In genomic region chr20:57548177-57549058, GRCh38 we compare ENCODE assay signal across 24 cellular contexts. TPM values are rescaled to one million over a fixed set of nuclear protein-coding genes. Genes with fewer than 3 reads are reported as not detected.
DNase-seq lines count a peak whose midpoint lies in the region; TF ChIP-seq lines count a peak whose summit lies in the region.
"Had no signal": no experiment of that assay in that cellular context is flagged by ENCODE, and none has a peak within 500 bp of the region (broad histone marks: within the 10 kb centered on the region; RNA-seq: fewer than 3 reads in every experiment).

No MANE protein-coding gene starts in this region.

- in situ Hi-C loops in GM23248 (cut with MboI): no loop called here

- H3K27ac ChIP-seq in GM23248: no peak overlapping the region
- H3K27ac ChIP-seq: neural progenitor cell, SJSA1 had no signal

- no peaks in the 10 kb centered on the region for H3K4me1 ChIP-seq in GM23248 (ENCODE audit: insufficient read depth)
- H3K4me1 ChIP-seq: SJSA1 had no signal

- H3K4me2 ChIP-seq in GM23248 (ENCODE audit: unreplicated experiment): no peak overlapping the region
- H3K4me2 ChIP-seq: neural progenitor cell had no signal

- no peaks in the 10 kb centered on the region for H3K79me2 ChIP-seq in GM23248 (ENCODE audit: insufficient read depth)

- 59 to 61% methylated on average over 21 of the region's 21 CpGs for WGBS in GM23248 (ENCODE audit: low coverage in 1 of 2, low lambda C conversion rate in 2 of 2, missing lambda C conversion rate in 2 of 2), 2 experiments

- H3K9me3 Mint-ChIP-seq in IgD-negative memory B cell: no peaks in the 10 kb centered on the region
- H3K9me3 Mint-ChIP-seq: neural progenitor cell had no signal

- H3K36me3 Mint-ChIP-seq in IgD-negative memory B cell: peaks cover 2% of the 10 kb centered on the region
- H3K36me3 Mint-ChIP-seq: neural progenitor cell had no signal

- DNase-seq in COLO668 (lab: John Stamatoyannopoulos, UW; ENCODE audit: unreplicated experiment) (peak; percentile 19), choroid plexus epithelial cell (ENCODE audit: low read depth) (peak; percentile 56), mucosa of gallbladder (ENCODE audit: low spot score) (peak; percentile 60), NCI-H1436 treated with DMSO at 0.1 percent for 48 hours (lab: John Stamatoyannopoulos, UW) (no peak), GM23248 (no peak)
- DNase-seq in stimulated activated CD4-positive, alpha-beta T cell treated with anti-CD3 and anti-CD28 coated beads, Interleukin-2, amount 100 ng/mL, for 48 hours: no peak
- DNase-seq: ACHN; COR-L47; DND-41; H7; islet precursor cell; NCI-H1048; NCI-H187 treated with DMSO at 0.1 percent for 48 hours; NCI-H774; posterior cingulate gyrus; stimulated activated CD8-positive, alpha-beta memory T cell treated with anti-CD3 and anti-CD28 coated beads, Interleukin-4, amount 100 ng/mL, for 48 hours had no signal

- H3K9me2 ChIP-seq in GM23248 (ENCODE audit: insufficient read depth): no peaks in the 10 kb centered on the region

- no peaks in the 10 kb centered on the region for H4K20me1 ChIP-seq in GM23248 (ENCODE audit: insufficient read depth)

- H3K4me3 ChIP-seq in choroid plexus epithelial cell (ENCODE audit: low read depth, low read length) (no peak overlapping the region), GM23248 (no peak overlapping the region)
- H3K4me3 ChIP-seq: neural progenitor cell, SJSA1 had no signal

- H3K9ac ChIP-seq in GM23248: no peak overlapping the region
- H3K9ac ChIP-seq: neural progenitor cell had no signal

- H3K27me3 Mint-ChIP-seq in IgD-negative memory B cell: peaks cover 7% of the 10 kb centered on the region

- H3F3A ChIP-seq in GM23248 (ENCODE audit: insufficient read depth): no peaks in the 10 kb centered on the region

- no peak overlapping the region for H3K4me3 Mint-ChIP-seq in IgD-negative memory B cell
- H3K4me3 Mint-ChIP-seq: neural progenitor cell had no signal

- no peak overlapping the region for H2AFZ ChIP-seq in GM23248
- H2AFZ ChIP-seq: neural progenitor cell had no signal

- no peaks in the 10 kb centered on the region for H3K9me3 ChIP-seq in GM23248 (ENCODE audit: low read depth)
- H3K9me3 ChIP-seq: SJSA1 had no signal

- H3K4me1 Mint-ChIP-seq in IgD-negative memory B cell: no peaks in the 10 kb centered on the region

- TF ChIP-seq CTCF in choroid plexus epithelial cell (conservative IDR thresholded peaks at IDR 0.05; ENCODE audit: low read depth, low read length): no peak

- H3K36me3 ChIP-seq in GM23248 (ENCODE audit: low read depth): no peaks in the 10 kb centered on the region
- H3K36me3 ChIP-seq: neural progenitor cell, SJSA1 had no signal

- peak overlapping the region in 2 of 3 donors; percentile 13 to 62 for H3K27ac Mint-ChIP-seq in IgD-negative memory B cell
- H3K27ac Mint-ChIP-seq: neural progenitor cell had no signal

- peaks cover 56% of the 10 kb centered on the region for H3K27me3 ChIP-seq in GM23248 (replicated peaks; ENCODE audit: insufficient read depth)
- H3K27me3 ChIP-seq: neural progenitor cell had no signal

RNA-seq across cellular contexts. Expression of gene PCK1, which starts 12.5 kb away (rescaled TPM):
- not detected for polyA plus RNA-seq in IgD-negative memory B cell
- total RNA-seq in mucosa of gallbladder: 27.0 TPM
- total RNA-seq in GM23248 (2014; rRNA removed; shearing (Covaris generic)): not detected in 2 replicates
- polyA plus RNA-seq in GM23248 (2016; fragmentation: Nextera tagmentation; extraction: Ambion mirVana): not detected in 2 replicates
- total RNA-seq: H7; SJSA1; T-helper 1 cell treated with Interleukin-12 subunit alpha and Interleukin-12 subunit beta and Interleukin-4 antibody, amounts not matched to agents 30 ng/mL and 1 ng/mL, for 36 hours had no signal
- polyA plus RNA-seq: BJ, fibroblast of lung had no signal

RNA-seq across cellular contexts. Expression of gene CTCFL, which starts 23.5 kb away (rescaled TPM):
- polyA plus RNA-seq in IgD-negative memory B cell (not detected), GM23248 (2016; fragmentation: Nextera tagmentation; extraction: Ambion mirVana) (not detected in 2 replicates)
- 0.17 TPM for total RNA-seq in mucosa of gallbladder
- total RNA-seq in GM23248 (2014; rRNA removed; shearing (Covaris generic)): not detected in 2 replicates
- total RNA-seq: cardiac septum; fibroblast of lung; SJSA1; T-helper 1 cell treated with Interleukin-12 subunit alpha and Interleukin-12 subunit beta and Interleukin-4 antibody, amounts not matched to agents 30 ng/mL and 1 ng/mL, for 36 hours; ureter had no signal
- polyA plus RNA-seq: BJ, fibroblast of lung had no signal

Comparison
In these comparisons a context has a peak if more than half of its experiments do, and no peak if none do; other contexts are left out.
1. DNase-seq: peak in COLO668 (single experiment), choroid plexus epithelial cell (single experiment) and mucosa of gallbladder (single experiment); none in NCI-H1436 treated with DMSO at 0.1 percent for 48 hours (single experiment), stimulated activated CD4-positive, alpha-beta T cell treated with anti-CD3 and anti-CD28 coated beads, Interleukin-2, amount 100 ng/mL, for 48 hours (0 of 2) and GM23248 (single experiment).
2. RNA of gene PCK1, which starts 12.5 kb away (total RNA-seq): 27.0 TPM in mucosa of gallbladder (single experiment); not detected in GM23248; every median in the first group is over 10 times any median in the second.